Comparison of ENCODE assay signal across 23 cellular contexts in genomic region chr10:46235705-46236536, GRCh38. TPM values are rescaled to one million over a fixed set of nuclear protein-coding genes. Genes with fewer than 3 reads are reported as not detected.
DNase-seq lines count a peak whose midpoint lies in the region; ATAC-seq and TF ChIP-seq lines count a peak whose summit lies in the region.
"Had no signal": no experiment of that assay in that cellular context is flagged by ENCODE, and none has a peak within 500 bp of the region (broad histone marks: within the 10 kb centered on the region; RNA-seq: fewer than 3 reads in every experiment).

No MANE protein-coding gene starts in this region.

- intact Hi-C loops in activated CD4-positive, alpha-beta T cell treated with anti-CD3 and anti-CD28 coated beads for 36 hours (cut with DNase I, micrococcal nuclease): loop anchor here in 1 of 2 experiments (1.0 kb wide), 1 partner anchor 13 kb away; no protein-coding TSS in a partner anchor
- intact Hi-C loops in posterior vena cava (cut with DNase I) (no loop called here), MCF 10A (cut with micrococcal nuclease) (no loop called here)

- no peak overlapping the region for H3K4me3 ChIP-seq in CD4-positive, CD25-positive, alpha-beta regulatory T cell (ENCODE audit: low read depth, low read length)
- H3K4me3 ChIP-seq in coronary artery: no peak overlapping the region
- H3K4me3 ChIP-seq: transverse colon had no signal

- H3K4me1 Mint-ChIP-seq in activated CD4-positive, alpha-beta T cell treated with anti-CD3 and anti-CD28 coated beads, Interleukin-2, amount 10 ng/mL, durations not matched to agents 7 days and 5 days: peaks cover 12% of the 10 kb centered on the region
- peaks cover 12% of the 10 kb centered on the region for H3K4me1 Mint-ChIP-seq in activated CD4-positive, alpha-beta T cell treated with anti-CD3 and anti-CD28 coated beads for 36 hours
- H3K4me1 Mint-ChIP-seq in CD4-positive, CD25-positive, alpha-beta regulatory T cell: peaks cover 0 to 44% (median 36%) of the 10 kb centered on the region in 4 donors
- H3K4me1 Mint-ChIP-seq in MCF 10A (ENCODE audit: insufficient read depth, unreplicated experiment): no peaks in the 10 kb centered on the region
- H3K4me1 Mint-ChIP-seq: nephron progenitor cell, WTC11 had no signal

- no peak overlapping the region for H3K27ac Mint-ChIP-seq in activated CD4-positive, alpha-beta T cell treated with anti-CD3 and anti-CD28 coated beads, Interleukin-2, amount 10 ng/mL, durations not matched to agents 7 days and 5 days
- H3K27ac Mint-ChIP-seq in activated CD4-positive, alpha-beta T cell treated with anti-CD3 and anti-CD28 coated beads for 36 hours: no peak overlapping the region
- peak overlapping the region; percentile 64 to 92 (median 75) for H3K27ac Mint-ChIP-seq in CD4-positive, CD25-positive, alpha-beta regulatory T cell
- no peak overlapping the region for H3K27ac Mint-ChIP-seq in MCF 10A (ENCODE audit: low read depth, unreplicated experiment)
- H3K27ac Mint-ChIP-seq: nephron progenitor cell; stimulated activated naive CD8-positive, alpha-beta T cell treated with anti-CD3 and anti-CD28 coated beads, Interleukin-15, Interleukin-2, amounts not matched to agents 100 ng/mL and 50 ng/mL, for 24 hours; WTC11 had no signal

- peaks cover 3% of the 10 kb centered on the region for H3K4me1 ChIP-seq in CD4-positive, CD25-positive, alpha-beta regulatory T cell (ENCODE audit: control insufficient read depth, insufficient read depth, low read length, poor library complexity, severe bottlenecking)
- H3K4me1 ChIP-seq: transverse colon had no signal

- no TSS peak for BruUV-seq in MCF 10A (replicated peaks; lab: Mats Ljungman, UMichigan)

- CTCF ChIA-PET in activated CD4-positive, alpha-beta T cell treated with anti-CD3 and anti-CD28 coated beads, Interleukin-2, amount 10 ng/mL, durations not matched to agents 7 days and 5 days (lab: Charles Lee): interaction anchor here (0.9 to 1.2 kb wide), 2 partner anchors 9 to 16 kb away, joined by 3 read pairs; no protein-coding TSS in a partner anchor
- CTCF ChIA-PET in activated CD4-positive, alpha-beta T cell treated with anti-CD3 and anti-CD28 coated beads for 36 hours (lab: Charles Lee): interaction anchor here (0.8 kb wide), 1 partner anchor 9 kb away, joined by 3 read pairs; no protein-coding TSS in a partner anchor
- CTCF ChIA-PET in MCF 10A (lab: Yijun Ruan, JAX): interaction anchor here (0.6 to 1.4 kb wide), 3 partner anchors 8 to 1216 kb away, joined by 3 to 7 read pairs (median 3); no protein-coding TSS in a partner anchor

- H3K4me3 Mint-ChIP-seq in activated CD4-positive, alpha-beta T cell treated with anti-CD3 and anti-CD28 coated beads, Interleukin-2, amount 10 ng/mL, durations not matched to agents 7 days and 5 days: no peak overlapping the region
- no peak overlapping the region for H3K4me3 Mint-ChIP-seq in activated CD4-positive, alpha-beta T cell treated with anti-CD3 and anti-CD28 coated beads for 36 hours
- no peak overlapping the region for H3K4me3 Mint-ChIP-seq in CD4-positive, CD25-positive, alpha-beta regulatory T cell
- H3K4me3 Mint-ChIP-seq in MCF 10A (ENCODE audit: unreplicated experiment): no peak overlapping the region
- H3K4me3 Mint-ChIP-seq: nephron progenitor cell; stimulated activated naive CD8-positive, alpha-beta T cell treated with anti-CD3 and anti-CD28 coated beads, Interleukin-15, Interleukin-2, amounts not matched to agents 100 ng/mL and 50 ng/mL, for 24 hours; WTC11 had no signal

- H3K27me3 Mint-ChIP-seq in activated CD4-positive, alpha-beta T cell treated with anti-CD3 and anti-CD28 coated beads, Interleukin-2, amount 10 ng/mL, durations not matched to agents 7 days and 5 days: no peaks in the 10 kb centered on the region
- H3K27me3 Mint-ChIP-seq in activated CD4-positive, alpha-beta T cell treated with anti-CD3 and anti-CD28 coated beads for 36 hours: no peaks in the 10 kb centered on the region
- no peaks in the 10 kb centered on the region for H3K27me3 Mint-ChIP-seq in CD4-positive, CD25-positive, alpha-beta regulatory T cell
- H3K27me3 Mint-ChIP-seq in MCF 10A (ENCODE audit: insufficient read depth, unreplicated experiment): peaks cover 7% of the 10 kb centered on the region
- H3K27me3 Mint-ChIP-seq: stimulated activated naive CD8-positive, alpha-beta T cell treated with anti-CD3 and anti-CD28 coated beads, Interleukin-15, Interleukin-2, amounts not matched to agents 100 ng/mL and 50 ng/mL, for 24 hours had no signal

- peaks cover 45% of the 10 kb centered on the region for H3K36me3 Mint-ChIP-seq in activated CD4-positive, alpha-beta T cell treated with anti-CD3 and anti-CD28 coated beads, Interleukin-2, amount 10 ng/mL, durations not matched to agents 7 days and 5 days (ENCODE audit: low read depth)
- H3K36me3 Mint-ChIP-seq in activated CD4-positive, alpha-beta T cell treated with anti-CD3 and anti-CD28 coated beads for 36 hours (ENCODE audit: low read depth): peaks cover 25% of the 10 kb centered on the region
- peaks cover 64% of the 10 kb centered on the region for H3K36me3 Mint-ChIP-seq in CD4-positive, CD25-positive, alpha-beta regulatory T cell
- no peaks in the 10 kb centered on the region for H3K36me3 Mint-ChIP-seq in MCF 10A (ENCODE audit: insufficient read depth, unreplicated experiment)
- H3K36me3 Mint-ChIP-seq: WTC11 had no signal

- H3K9me3 ChIP-seq in CD4-positive, CD25-positive, alpha-beta regulatory T cell (ENCODE audit: control insufficient read depth in 2 of 2, low read length in 2 of 2): peaks cover 0 to 2% of the 10 kb centered on the region in 2 experiments
- H3K9me3 ChIP-seq: transverse colon had no signal

- TF ChIP-seq CTCF in coronary artery (IDR thresholded peaks at IDR 0.05) (no peak), MCF 10A (IDR thresholded peaks at IDR 0.05; ENCODE audit: unreplicated experiment) (no peak)

- peak; percentile 5 for DNase-seq in activated CD4-positive, alpha-beta T cell treated with anti-CD3 and anti-CD28 coated beads, Interleukin-2, amount 10 ng/mL, durations not matched to agents 7 days and 5 days
- DNase-seq in activated CD4-positive, alpha-beta T cell treated with anti-CD3 and anti-CD28 coated beads for 36 hours: no peak
- DNase-seq in CD4-positive, CD25-positive, alpha-beta regulatory T cell: no peak
- DNase-seq in coronary artery (ENCODE audit: low spot score): peak; percentile 38
- DNase-seq in posterior vena cava (ENCODE audit: low spot score): peak; percentile 42
- no peak for DNase-seq in MCF 10A (ENCODE audit: unreplicated experiment)
- no peak for DNase-seq in activated CD4-positive, CD25-positive, alpha-beta regulatory T cell (lab: John Stamatoyannopoulos, UW)
- no peak for DNase-seq in NCI-H82 (lab: John Stamatoyannopoulos, UW)
- DNase-seq: activated effector memory CD4-positive, alpha-beta T cell treated with Interleukin-2 at 50 U/mL for 16 hours; AML-193; effector CD8-positive, alpha-beta T cell; NCI-H1105; NCI-H524 treated with DMSO at 0.1 percent for 48 hours; nephron progenitor cell; stimulated activated CD4-positive, alpha-beta T cell treated with anti-CD3 and anti-CD28 coated beads, Interleukin-1b, Interleukin-23, amount 100 ng/mL, for 48 hours; T-helper 9 cell; transverse colon had no signal

- no peak for ATAC-seq in activated CD4-positive, alpha-beta T cell treated with anti-CD3 and anti-CD28 coated beads for 36 hours
- no peak for ATAC-seq in CD4-positive, CD25-positive, alpha-beta regulatory T cell (ENCODE audit: low read depth in 2 of 2)
- ATAC-seq: WTC11 had no signal

- POLR2A ChIA-PET in activated CD4-positive, alpha-beta T cell treated with anti-CD3 and anti-CD28 coated beads, Interleukin-2, amount 10 ng/mL, durations not matched to agents 7 days and 5 days (lab: Charles Lee): no interaction called here
- POLR2A ChIA-PET in activated CD4-positive, alpha-beta T cell treated with anti-CD3 and anti-CD28 coated beads for 36 hours (lab: Charles Lee): no interaction called here
- POLR2A ChIA-PET in MCF 10A (lab: Yijun Ruan, JAX): no interaction called here

- H3K36me3 ChIP-seq in CD4-positive, CD25-positive, alpha-beta regulatory T cell (ENCODE audit: control insufficient read depth, insufficient read depth, low read length): peaks cover 74% of the 10 kb centered on the region
- H3K36me3 ChIP-seq: transverse colon had no signal

- H3K9me3 Mint-ChIP-seq in activated CD4-positive, alpha-beta T cell treated with anti-CD3 and anti-CD28 coated beads, Interleukin-2, amount 10 ng/mL, durations not matched to agents 7 days and 5 days: no peaks in the 10 kb centered on the region
- H3K9me3 Mint-ChIP-seq in activated CD4-positive, alpha-beta T cell treated with anti-CD3 and anti-CD28 coated beads for 36 hours (ENCODE audit: low read depth): peaks cover 3% of the 10 kb centered on the region
- H3K9me3 Mint-ChIP-seq in CD4-positive, CD25-positive, alpha-beta regulatory T cell: peaks cover 0 to 2% (median 0%) of the 10 kb centered on the region in 7 donors
- no peaks in the 10 kb centered on the region for H3K9me3 Mint-ChIP-seq in MCF 10A (ENCODE audit: unreplicated experiment)
- H3K9me3 Mint-ChIP-seq: nephron progenitor cell; stimulated activated naive CD8-positive, alpha-beta T cell treated with anti-CD3 and anti-CD28 coated beads, Interleukin-15, Interleukin-2, amounts not matched to agents 100 ng/mL and 50 ng/mL, for 24 hours; WTC11 had no signal

- no peaks in the 10 kb centered on the region for H3K27me3 ChIP-seq in CD4-positive, CD25-positive, alpha-beta regulatory T cell (ENCODE audit: control insufficient read depth, insufficient read depth, low read length)
- H3K27me3 ChIP-seq: transverse colon had no signal

- no peak overlapping the region for H3K27ac ChIP-seq in CD4-positive, CD25-positive, alpha-beta regulatory T cell (ENCODE audit: insufficient read depth, low read length, poor library complexity, severe bottlenecking)
- H3K27ac ChIP-seq in coronary artery: no peak overlapping the region
- H3K27ac ChIP-seq: 22Rv1, RWPE1, transverse colon had no signal

RNA-seq across cellular contexts. Expression of gene ANTXRL, which starts 50.9 kb away (rescaled TPM):
- total RNA-seq in activated CD4-positive, alpha-beta T cell treated with anti-CD3 and anti-CD28 coated beads, Interleukin-2, amount 10 ng/mL, durations not matched to agents 7 days and 5 days: under 1 TPM; 0.52 to 0.57 TPM
- total RNA-seq in activated CD4-positive, alpha-beta T cell treated with anti-CD3 and anti-CD28 coated beads for 36 hours: not detected
- not detected for total RNA-seq in CD4-positive, CD25-positive, alpha-beta regulatory T cell
- polyA plus RNA-seq in CD4-positive, CD25-positive, alpha-beta regulatory T cell: under 1 TPM in 1 of 4 donors, not detected in 3; 0.72 TPM
- total RNA-seq in posterior vena cava (not detected), MCF 10A (2022) (not detected in 2 replicates)
- total RNA-seq: activated CD8-positive, alpha-beta memory T cell treated with anti-CD3 and anti-CD28 coated beads for 36 hours; mesenteric fat pad; transverse colon; WTC11 had no signal

Comparison
In these comparisons a context has a peak if more than half of its experiments do, and no peak if none do; other contexts are left out.
1. DNase-seq: peak in activated CD4-positive, alpha-beta T cell treated with anti-CD3 and anti-CD28 coated beads, Interleukin-2, amount 10 ng/mL, durations not matched to agents 7 days and 5 days (single experiment), coronary artery (single experiment) and posterior vena cava (single experiment); none in activated CD4-positive, alpha-beta T cell treated with anti-CD3 and anti-CD28 coated beads for 36 hours (single experiment), CD4-positive, CD25-positive, alpha-beta regulatory T cell (0 of 3), MCF 10A (single experiment), activated CD4-positive, CD25-positive, alpha-beta regulatory T cell (0 of 4) and NCI-H82 (single experiment).
2. H3K27ac Mint-ChIP-seq: peak in CD4-positive, CD25-positive, alpha-beta regulatory T cell (3 of 3); none in activated CD4-positive, alpha-beta T cell treated with anti-CD3 and anti-CD28 coated beads, Interleukin-2, amount 10 ng/mL, durations not matched to agents 7 days and 5 days (single experiment), activated CD4-positive, alpha-beta T cell treated with anti-CD3 and anti-CD28 coated beads for 36 hours (single experiment) and MCF 10A (single experiment).